Comparison of ENCODE assay signal across 8 cellular contexts in genomic region chr10:178208-178607, GRCh38. TPM values are rescaled to one million over a fixed set of nuclear protein-coding genes. Genes with fewer than 3 reads are reported as not detected.
DNase-seq lines count a peak whose midpoint lies in the region; ATAC-seq and TF ChIP-seq lines count a peak whose summit lies in the region.

No MANE protein-coding gene starts in this region.

- DNase-seq in BJ (ENCODE audit: low read depth) (no peak), HFFc6 (peak; percentile 31), adipocyte (ENCODE audit: low read depth) (peak; percentile 74), left kidney (ENCODE audit: low read depth, low spot score) (peak; percentile 42), SKM-1 (lab: John Stamatoyannopoulos, UW; ENCODE audit: unreplicated experiment) (no peak)
- no peak for DNase-seq in activated naive CD4-positive, alpha-beta T cell treated with anti-CD3 and anti-CD28 coated beads, Interleukin-2, amount 50 U/mL, for 72 hours (ENCODE audit: low spot score in 2 of 2)

- H3K9ac ChIP-seq in adipocyte (ENCODE audit: low read length) = no peak overlapping the region

- ATAC-seq in HG02973 (IDR thresholded peaks at IDR 0.05; ENCODE audit: unreplicated experiment) (no peak), GM18502 (IDR thresholded peaks at IDR 0.05; ENCODE audit: poor library complexity, unreplicated experiment) (no peak)
- no peak for ATAC-seq in activated naive CD4-positive, alpha-beta T cell treated with anti-CD3 and anti-CD28 coated beads, Interleukin-2, amount 50 U/mL, for 72 hours

- H3K27me3 Mint-ChIP-seq in HFFc6 (ENCODE audit: insufficient read depth) = no peaks in the 10 kb centered on the region

- no peaks in the 10 kb centered on the region for H3K9me3 Mint-ChIP-seq in HFFc6
- no peaks in the 10 kb centered on the region for H3K9me3 Mint-ChIP-seq in activated naive CD4-positive, alpha-beta T cell treated with anti-CD3 and anti-CD28 coated beads, Interleukin-2, amount 50 U/mL, for 72 hours

- POLR2A ChIA-PET in BJ (lab: Charles Lee) = no interaction called here

- peak; percentile 34; the same call in 1 of the 2 replicates for TF ChIP-seq CTCF in BJ (IDR thresholded peaks at IDR 0.05; ENCODE audit: insufficient read depth, low read depth, low read length)
- peak; percentile 78 for TF ChIP-seq CTCF in HFFc6 (IDR thresholded peaks at IDR 0.05)

- H3K36me3 Mint-ChIP-seq in HFFc6 (ENCODE audit: low read depth) = peaks cover 10% of the 10 kb centered on the region
- H3K36me3 Mint-ChIP-seq in activated naive CD4-positive, alpha-beta T cell treated with anti-CD3 and anti-CD28 coated beads, Interleukin-2, amount 50 U/mL, for 72 hours = peaks cover 7 to 8% of the 10 kb centered on the region in 2 donors

- H3K9me3 ChIP-seq in adipocyte (ENCODE audit: control insufficient read depth, low read length) = peaks cover 1% of the 10 kb centered on the region

- H3K4me1 Mint-ChIP-seq in HFFc6 (ENCODE audit: low read depth) = peaks cover 33% of the 10 kb centered on the region

- H3K27ac Mint-ChIP-seq in HFFc6 = no peak overlapping the region
- H3K27ac Mint-ChIP-seq in activated naive CD4-positive, alpha-beta T cell treated with anti-CD3 and anti-CD28 coated beads, Interleukin-2, amount 50 U/mL, for 72 hours = no peak overlapping the region

- H3K27me3 ChIP-seq in BJ (ENCODE audit: control insufficient read depth, insufficient read depth, low read length) (no peaks in the 10 kb centered on the region), adipocyte (replicated peaks; ENCODE audit: control insufficient read depth, insufficient read depth, low read length) (no peaks in the 10 kb centered on the region)

- H3K4me3 ChIP-seq in BJ (ENCODE audit: low read depth, low read length) = no peak overlapping the region
- no peak overlapping the region for H3K4me3 ChIP-seq in adipocyte (ENCODE audit: low read length)

- peaks cover 7% of the 10 kb centered on the region for H3K4me1 ChIP-seq in adipocyte (ENCODE audit: control insufficient read depth, insufficient read depth, low read length)

- no peak overlapping the region for H3K4me3 Mint-ChIP-seq in HFFc6

- H3K36me3 ChIP-seq in BJ (ENCODE audit: control insufficient read depth, insufficient read depth, low read length) (no peaks in the 10 kb centered on the region), adipocyte (ENCODE audit: control insufficient read depth, insufficient read depth, low read length, severe bottlenecking) (peaks cover 24% of the 10 kb centered on the region)

- CTCF ChIA-PET in BJ (lab: Yijun Ruan, JAX) = no interaction called here

RNA-seq across cellular contexts. Expression of gene ZMYND11, which starts 43.0 kb away (rescaled TPM):
- 37.6 and 64.4 TPM in 2 replicates for polyA plus RNA-seq in BJ (2011; rRNA removed)
- polyA minus RNA-seq in BJ (2011; rRNA and poly(A)+ RNA removed) = 18.8 and 21.9 TPM in 2 replicates
- total RNA-seq in HFFc6 (2021; fragmentation: NEBNext Ultra II Directional; extraction: Animal tissue kit (Norgen Biotek cat#: 25700)) = 10 to 100 TPM; 56.7 to 75.2 (median 65.9) TPM
- 10 to 100 TPM in 1 of 2 donors, 1 to 10 TPM in 1; 6.0 to 14.8 TPM for total RNA-seq in activated naive CD4-positive, alpha-beta T cell treated with anti-CD3 and anti-CD28 coated beads, Interleukin-2, amount 50 U/mL, for 72 hours

Comparison
In these comparisons a context has a peak if more than half of its experiments do, and no peak if none do; other contexts are left out.
1. DNase-seq: peak in HFFc6 (single experiment), adipocyte (single experiment) and left kidney (single experiment); none in BJ (single experiment), activated naive CD4-positive, alpha-beta T cell treated with anti-CD3 and anti-CD28 coated beads, Interleukin-2, amount 50 U/mL, for 72 hours (0 of 2) and SKM-1 (single experiment).